In the genomic region with DNA sequence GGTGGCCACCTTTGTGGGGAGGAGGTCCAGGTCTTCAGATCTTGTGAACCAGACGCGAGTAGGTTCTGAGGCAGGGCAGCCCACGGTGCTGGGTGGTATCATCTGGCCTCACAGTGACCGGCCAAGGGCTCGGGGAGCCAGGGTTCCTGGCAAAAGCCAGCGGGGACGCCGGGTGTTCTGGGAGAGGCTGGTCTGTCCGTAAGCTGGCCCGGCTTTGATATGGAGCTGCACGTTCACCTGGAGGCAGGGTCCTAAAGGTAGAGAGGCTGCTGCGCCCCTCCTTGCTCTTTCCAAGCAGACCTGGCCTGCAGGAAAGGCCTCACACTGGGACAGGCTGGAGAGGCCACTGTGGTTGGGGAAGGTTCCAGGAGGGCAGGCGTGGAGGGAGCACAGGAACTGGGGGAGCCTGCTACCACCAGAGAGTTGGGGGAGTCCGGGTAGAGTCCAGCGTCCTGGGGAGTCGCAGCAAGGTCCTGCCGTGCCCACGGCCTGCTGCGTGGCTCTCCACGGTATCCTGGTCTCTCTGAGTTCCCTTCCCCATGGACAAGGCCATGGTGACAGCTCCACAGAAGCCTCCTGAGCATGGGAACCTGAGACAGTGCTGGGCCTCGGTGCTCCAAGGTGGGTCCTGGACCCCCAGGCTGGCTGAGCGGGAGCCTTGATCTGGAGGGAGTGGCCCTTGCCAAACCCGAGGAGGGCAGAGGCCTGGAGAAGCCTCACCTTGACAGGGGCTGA, we compare ENCODE assay signal across 25 cellular contexts.
"Had no signal": no experiment of that assay in that cellular context is flagged by ENCODE, and none has a peak within 500 bp of the region (broad histone marks: within the 10 kb centered on the region; RNA-seq: fewer than 3 reads in every experiment).

No MANE protein-coding gene starts in this region.

- H3K9me3 ChIP-seq: esophagus muscularis mucosa, gastrocnemius medialis, heart right ventricle, left lung, lower lobe of right lung, pancreas, stomach, thoracic aorta, transverse colon, uterus had no signal

- H3K4me3 ChIP-seq: dorsolateral prefrontal cortex, esophagus muscularis mucosa, gastrocnemius medialis, heart right ventricle, left lung, lower lobe of right lung, pancreas, stomach, thoracic aorta, transverse colon, uterus had no signal

- ATAC-seq: gastrocnemius medialis, left lung, pancreas had no signal

- H3K36me3 Mint-ChIP-seq: memory B cell, naive B cell had no signal

- H3K4me3 Mint-ChIP-seq: memory B cell, naive B cell, neural crest cell had no signal

- H3K36me3 ChIP-seq: esophagus muscularis mucosa, gastrocnemius medialis, heart right ventricle, left lung, lower lobe of right lung, pancreas, stomach, thoracic aorta, transverse colon, uterus had no signal

- H3K27me3 ChIP-seq: uterus had no signal

- H3K9me3 Mint-ChIP-seq: memory B cell, naive B cell had no signal

- H3K27ac Mint-ChIP-seq: memory B cell, naive B cell, progenitor cell of endocrine pancreas had no signal

- H3K4me1 ChIP-seq: gastrocnemius medialis, left lung, lower lobe of right lung, pancreas, uterus had no signal

- DNase-seq: central memory CD4-positive, alpha-beta T cell; cortex of kidney; dorsolateral prefrontal cortex; effector CD8-positive, alpha-beta T cell; gastrocnemius medialis; heart right ventricle; hypothalamus; left lung; lower lobe of right lung; midbrain; naive B cell; nucleus accumbens; pancreas; right cardiac atrium; small intestine; stimulated activated CD4-positive, alpha-beta T cell treated with anti-CD3 and anti-CD28 coated beads, Interleukin-12 subunit alpha, Interleukin-12 subunit beta, amount 100 ng/mL, for 4 hours; stomach; substantia nigra; transverse colon; uterus had no signal
